In the genomic region with DNA sequence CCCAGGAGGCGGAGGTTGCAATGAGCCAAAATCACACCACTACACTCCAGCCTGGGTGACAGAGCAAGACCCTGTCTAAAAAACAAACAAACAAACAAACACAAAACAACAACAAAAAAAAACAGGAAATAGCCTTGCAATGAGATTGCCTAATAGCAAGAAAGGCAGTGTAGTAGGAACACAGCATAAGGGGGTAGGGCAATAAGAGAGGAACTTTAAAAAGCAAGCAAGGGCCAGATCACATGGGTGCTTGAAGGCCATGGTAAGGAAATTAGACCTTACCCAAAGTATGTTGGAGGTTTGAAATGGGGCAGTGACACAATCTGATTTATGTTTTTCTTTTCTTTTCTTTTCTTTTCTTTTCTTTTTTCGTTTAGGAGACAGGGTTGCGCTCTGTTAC, we compare ENCODE assay signal across 17 cellular contexts. TPM values are rescaled to one million over a fixed set of nuclear protein-coding genes. Genes with fewer than 3 reads are reported as not detected.
DNase-seq lines count a peak whose midpoint lies in the region; ATAC-seq and TF ChIP-seq lines count a peak whose summit lies in the region.
"Had no signal": no experiment of that assay in that cellular context is flagged by ENCODE, and none has a peak within 500 bp of the region (broad histone marks: within the 10 kb centered on the region; RNA-seq: fewer than 3 reads in every experiment).

No MANE protein-coding gene starts in this region.

- H3K27ac ChIP-seq in HCT116 (ENCODE audit: low read depth, low read length) = no peak overlapping the region
- H3K27ac ChIP-seq: GM23248, RWPE1, SJCRH30 had no signal

- H3K4me2 ChIP-seq in HCT116 (ENCODE audit: low read length) = peak overlapping the region; percentile 60

- TF ChIP-seq POLR2A in HCT116 (IDR thresholded peaks at IDR 0.05; ENCODE audit: borderline replicate concordance, extremely low read depth, insufficient read depth, insufficient read length) = no peak

- no peaks in the 10 kb centered on the region for H3K36me3 Mint-ChIP-seq in glutamatergic neuron (ENCODE audit: unreplicated experiment)
- H3K36me3 Mint-ChIP-seq: CD8-positive, alpha-beta memory T cell had no signal

- ATAC-seq in HCT116 (no peak), left lobe of liver (peak; percentile 39)
- ATAC-seq: PC-3 had no signal

- no peaks in the 10 kb centered on the region for H3K9me2 ChIP-seq in HCT116 (ENCODE audit: insufficient read depth)

- no peaks in the 10 kb centered on the region for H3K9me3 ChIP-seq in HCT116 (ENCODE audit: control insufficient read depth in 1 of 2, insufficient read depth in 1 of 2, low read depth in 1 of 2, low read length in 2 of 2)
- H3K9me3 ChIP-seq: BE2C, SJCRH30 had no signal

- TF ChIP-seq CTCF in HCT116 (IDR thresholded peaks at IDR 0.05 in 2 of 3, conservative IDR thresholded peaks at IDR 0.05 in 1 of 3; ENCODE audit: borderline replicate concordance in 1 of 3, insufficient read depth in 1 of 3, low read depth in 2 of 3, low read length in 2 of 3) (no peak), glutamatergic neuron (IDR thresholded peaks at IDR 0.05; ENCODE audit: partially characterized antibody, unreplicated experiment) (no peak)

- intact Hi-C loops in HCT116 (cut with micrococcal nuclease) = no loop called here

- no peak for TF ChIP-seq RAD21 in HCT116 (IDR thresholded peaks at IDR 0.05; ENCODE audit: low read depth)

- H3K9ac ChIP-seq in HCT116 (ENCODE audit: low read length) = 0 out of 2 replicates have a peak overlapping the region, but pooled peaks have one; percentile 8
- H3K9ac ChIP-seq: GM23248 had no signal

- no peaks in the 10 kb centered on the region for H4K20me1 ChIP-seq in HCT116 (ENCODE audit: insufficient read depth)

- H3K27me3 ChIP-seq in HCT116 (ENCODE audit: insufficient read depth, low read length) = no peaks in the 10 kb centered on the region
- H3K27me3 ChIP-seq: BE2C, SJCRH30 had no signal

- POLR2A ChIA-PET in HCT116 (lab: Charles Lee) = no interaction called here

- peak overlapping the region; percentile 77 for H2AFZ ChIP-seq in HCT116 (ENCODE audit: low read depth, low read length, poor library complexity, severe bottlenecking)
- H2AFZ ChIP-seq: GM23248 had no signal

- peaks cover 0 to 22% of the 10 kb centered on the region in 2 experiments; a peak in 2 of 4 replicates for H3K4me1 ChIP-seq in HCT116 (ENCODE audit: control insufficient read depth in 1 of 2, insufficient read depth in 2 of 2, low read length in 2 of 2)
- H3K4me1 ChIP-seq: BE2C, SJCRH30 had no signal

- no peaks in the 10 kb centered on the region for H3K36me3 ChIP-seq in HCT116 (ENCODE audit: control insufficient read depth in 1 of 2, insufficient read depth in 2 of 2, low read length in 2 of 2)
- H3K36me3 ChIP-seq: BE2C, SJCRH30 had no signal

- RAD21 ChIA-PET in HCT116 (lab: Charles Lee; ENCODE audit: low non-redundant PET in 1 of 2, low total read pairs in 2 of 2, uncharacterized antibody in 2 of 2, unreplicated experiment in 2 of 2) = no interaction called here

- no peaks in the 10 kb centered on the region for H3K9me3 Mint-ChIP-seq in glutamatergic neuron (ENCODE audit: unreplicated experiment)
- H3K9me3 Mint-ChIP-seq: CD8-positive, alpha-beta memory T cell had no signal

- CTCF ChIA-PET in HCT116 (lab: Charles Lee) = interaction anchor here (1.7 kb wide), 1 partner anchor 23 kb away, joined by 5 read pairs; no protein-coding TSS in a partner anchor

- H3K79me2 ChIP-seq in HCT116 (ENCODE audit: insufficient read depth, low read length) = no peaks in the 10 kb centered on the region

- H3K27ac Mint-ChIP-seq in glutamatergic neuron (ENCODE audit: unreplicated experiment) = no peak overlapping the region
- H3K27ac Mint-ChIP-seq: CD8-positive, alpha-beta memory T cell had no signal

- BruUV-seq in HCT116 (replicated peaks; lab: Mats Ljungman, UMichigan) = no TSS peak

- no peaks in the 10 kb centered on the region for H3K27me3 Mint-ChIP-seq in glutamatergic neuron (ENCODE audit: unreplicated experiment)

- no peak overlapping the region; a peak in 1 of 4 replicates for H3K4me3 ChIP-seq in HCT116 (replicated peaks in 1 of 2; ENCODE audit: low read depth in 1 of 2, low read length in 2 of 2)
- H3K4me3 ChIP-seq: GM23248, SJCRH30 had no signal

- H3K4me1 Mint-ChIP-seq in glutamatergic neuron (ENCODE audit: low read depth, unreplicated experiment) = peaks cover 4% of the 10 kb centered on the region
- H3K4me1 Mint-ChIP-seq: CD8-positive, alpha-beta memory T cell had no signal

- DNase-seq in HCT116 (ENCODE audit: low read depth, low spot score) = no peak
- peak; percentile 54 to 58 for DNase-seq in NOMO-1 (lab: John Stamatoyannopoulos, UW; ENCODE audit: unreplicated experiment in 2 of 2)
- no peak for DNase-seq in left lobe of liver (ENCODE audit: low spot score)
- peak; percentile 49 for DNase-seq in pons (ENCODE audit: low spot score)
- no peak for DNase-seq in SW 1271 (lab: John Stamatoyannopoulos, UW)
- no peak for DNase-seq in NCI-H2171 (lab: John Stamatoyannopoulos, UW)
- no peak for DNase-seq in glutamatergic neuron
- DNase-seq: BE2C; CD8-positive, alpha-beta memory T cell; DND-41; HCEC 1CT; NCI-H1092; NCI-H524 treated with DMSO at 0.1 percent for 48 hours; SJCRH30 had no signal

- no peak overlapping the region for H3K4me3 Mint-ChIP-seq in glutamatergic neuron (ENCODE audit: unreplicated experiment)
- H3K4me3 Mint-ChIP-seq: CD8-positive, alpha-beta memory T cell had no signal

TF ChIP-seq in HCT116, 20 proteins besides CTCF, POLR2A, EP300 and RAD21:
- TF ChIP-seq ZNF274 (IDR thresholded peaks at IDR 0.05; ENCODE audit: low read depth, low read length) (no peak), ZFX (IDR thresholded peaks at IDR 0.05) (no peak), EGR1 (IDR thresholded peaks at IDR 0.05; ENCODE audit: low read depth) (no peak), SIN3A (IDR thresholded peaks at IDR 0.05; ENCODE audit: low read depth) (no peak), SRF (IDR thresholded peaks at IDR 0.05; ENCODE audit: low read depth) (no peak), EZH2phosphoT487 (IDR thresholded peaks at IDR 0.05; ENCODE audit: borderline replicate concordance) (no peak), CBX3 (IDR thresholded peaks at IDR 0.05; ENCODE audit: low read depth) (no peak), CEBPB (IDR thresholded peaks at IDR 0.05; ENCODE audit: low read depth) (no peak), FOSL1 (IDR thresholded peaks at IDR 0.05; ENCODE audit: low read depth) (no peak), ELF1 (IDR thresholded peaks at IDR 0.05; ENCODE audit: borderline replicate concordance, low read depth) (no peak)
- TF ChIP-seq, protein P1, sequence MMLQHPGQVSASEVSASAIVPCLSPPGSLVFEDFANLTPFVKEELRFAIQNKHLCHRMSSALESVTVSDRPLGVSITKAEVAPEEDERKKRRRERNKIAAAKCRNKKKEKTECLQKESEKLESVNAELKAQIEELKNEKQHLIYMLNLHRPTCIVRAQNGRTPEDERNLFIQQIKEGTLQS (IDR thresholded peaks at IDR 0.05) = no peak
- TF ChIP-seq, protein P2, sequence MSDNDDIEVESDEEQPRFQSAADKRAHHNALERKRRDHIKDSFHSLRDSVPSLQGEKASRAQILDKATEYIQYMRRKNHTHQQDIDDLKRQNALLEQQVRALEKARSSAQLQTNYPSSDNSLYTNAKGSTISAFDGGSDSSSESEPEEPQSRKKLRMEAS (IDR thresholded peaks at IDR 0.05) = no peak

RNA-seq across cellular contexts. Expression of gene NRIP3, which starts 34.7 kb away (rescaled TPM):
- total RNA-seq in HCT116 (2021; ENCODE audit: unreplicated experiment) (0.15 TPM), left lobe of liver (0.05 TPM), glutamatergic neuron (ENCODE audit: unreplicated experiment) (2.7 TPM)
- 0.01 and 0.10 TPM in 2 replicates for polyA plus RNA-seq in HCT116 (2012)
- total RNA-seq: PC-3 had no signal

RNA-seq across cellular contexts. Expression of gene SCUBE2, which starts 52.9 kb away (rescaled TPM):
- total RNA-seq in HCT116 (2021; ENCODE audit: unreplicated experiment) = 1.3 TPM
- 0.51 and 1.6 TPM in 2 replicates for polyA plus RNA-seq in HCT116 (2012)
- 0.65 TPM for total RNA-seq in left lobe of liver
- total RNA-seq in glutamatergic neuron (ENCODE audit: unreplicated experiment) = 2.5 TPM
- polyA plus RNA-seq: CD8-positive, alpha-beta memory T cell had no signal

Comparison
In these comparisons a context has a peak if more than half of its experiments do, and no peak if none do; other contexts are left out.
1. DNase-seq: peak in NOMO-1 (2 of 2) and pons (single experiment); none in HCT116 (single experiment), left lobe of liver (single experiment), SW 1271 (0 of 2), NCI-H2171 (single experiment) and glutamatergic neuron (single experiment).